1 cellular context compared by ENCODE assay signal in the genomic region with DNA sequence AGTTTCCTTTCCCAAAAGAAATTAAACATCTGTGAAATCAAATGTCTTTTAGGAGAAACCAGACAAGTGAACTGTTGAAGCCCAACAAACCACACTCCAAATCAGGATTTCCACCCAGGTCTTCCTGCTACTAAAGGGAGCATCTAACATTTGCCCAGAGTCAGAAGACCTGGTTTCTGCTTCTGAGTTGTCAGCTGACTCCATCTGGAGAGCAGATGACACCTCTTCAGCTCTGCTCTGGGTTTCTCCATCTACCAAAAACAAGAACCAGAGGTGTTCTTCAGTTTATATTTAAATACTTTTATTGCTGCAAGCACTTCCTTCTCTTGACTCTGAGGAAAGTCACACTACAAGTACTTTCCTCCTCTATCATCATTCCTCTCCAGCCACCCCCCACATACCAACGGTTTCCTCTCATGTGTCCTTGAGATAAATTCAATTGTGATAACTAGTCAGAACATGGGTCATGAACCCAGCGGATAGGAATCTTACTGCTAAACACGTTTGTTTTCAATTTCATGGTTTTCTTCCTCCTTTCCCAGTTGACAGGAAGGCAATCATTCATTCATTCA.
TF ChIP-seq lines count a peak whose summit lies in the region.

No MANE protein-coding gene starts in this region.

TF ChIP-seq in WTC11, 78 proteins besides CTCF, POLR2A, EP300 and RAD21 (continued from another document):
- no peak for TF ChIP-seq MLX (CRISPR knock-in tag; IDR thresholded peaks at IDR 0.05)
- TF ChIP-seq ZNF416 (CRISPR knock-in tag; IDR thresholded peaks at IDR 0.05) = no peak
TF ChIP-seq in WTC11: peak in this region for 0.
